Comparison of ENCODE assay signal across 1 cellular context in the genomic region with DNA sequence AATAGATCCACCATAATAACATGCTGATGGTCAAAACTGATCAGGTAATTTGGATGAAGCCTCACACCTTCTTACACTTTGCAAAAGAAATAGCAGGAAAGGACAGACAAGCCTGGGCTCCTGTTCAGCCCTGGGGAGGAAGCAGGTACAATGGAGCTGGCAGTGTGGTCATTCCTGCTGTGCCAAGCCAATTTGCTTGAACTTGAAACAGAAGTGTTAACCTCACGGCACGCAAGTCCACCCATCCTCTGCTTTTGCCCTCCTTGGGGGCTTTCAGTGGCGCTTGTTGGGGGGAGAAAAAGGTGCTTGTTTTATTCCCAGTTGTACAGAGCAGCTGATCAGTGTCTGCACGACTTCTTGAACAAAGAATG.
TF ChIP-seq lines count a peak whose summit lies in the region.

No MANE protein-coding gene starts in this region.

TF ChIP-seq in K562, 482 proteins besides CTCF, POLR2A, EP300 and RAD21 (continued from another document):
- no peak for TF ChIP-seq RUNX1 (IDR thresholded peaks at IDR 0.05; ENCODE audit: low read depth)
- TF ChIP-seq, protein P1, sequence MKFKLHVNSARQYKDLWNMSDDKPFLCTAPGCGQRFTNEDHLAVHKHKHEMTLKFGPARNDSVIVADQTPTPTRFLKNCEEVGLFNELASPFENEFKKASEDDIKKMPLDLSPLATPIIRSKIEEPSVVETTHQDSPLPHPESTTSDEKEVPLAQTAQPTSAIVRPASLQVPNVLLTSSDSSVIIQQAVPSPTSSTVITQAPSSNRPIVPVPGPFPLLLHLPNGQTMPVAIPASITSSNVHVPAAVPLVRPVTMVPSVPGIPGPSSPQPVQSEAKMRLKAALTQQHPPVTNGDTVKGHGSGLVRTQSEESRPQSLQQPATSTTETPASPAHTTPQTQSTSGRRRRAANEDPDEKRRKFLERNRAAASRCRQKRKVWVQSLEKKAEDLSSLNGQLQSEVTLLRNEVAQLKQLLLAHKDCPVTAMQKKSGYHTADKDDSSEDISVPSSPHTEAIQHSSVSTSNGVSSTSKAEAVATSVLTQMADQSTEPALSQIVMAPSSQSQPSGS (CRISPR knock-in tag; IDR thresholded peaks at IDR 0.05) = no peak
- no peak for TF ChIP-seq ZNF445 (CRISPR knock-in tag; IDR thresholded peaks at IDR 0.05; ENCODE audit: low read depth)
- no peak for TF ChIP-seq ARHGAP35 (IDR thresholded peaks at IDR 0.05; ENCODE audit: partially characterized antibody)
- TF ChIP-seq ZNF134 (CRISPR knock-in tag; conservative IDR thresholded peaks at IDR 0.05) = no peak
- TF ChIP-seq L3MBTL2 (IDR thresholded peaks at IDR 0.05) = no peak
- no peak for TF ChIP-seq PHF8 (IDR thresholded peaks at IDR 0.05; ENCODE audit: borderline replicate concordance, low read length)
- TF ChIP-seq, protein P2, sequence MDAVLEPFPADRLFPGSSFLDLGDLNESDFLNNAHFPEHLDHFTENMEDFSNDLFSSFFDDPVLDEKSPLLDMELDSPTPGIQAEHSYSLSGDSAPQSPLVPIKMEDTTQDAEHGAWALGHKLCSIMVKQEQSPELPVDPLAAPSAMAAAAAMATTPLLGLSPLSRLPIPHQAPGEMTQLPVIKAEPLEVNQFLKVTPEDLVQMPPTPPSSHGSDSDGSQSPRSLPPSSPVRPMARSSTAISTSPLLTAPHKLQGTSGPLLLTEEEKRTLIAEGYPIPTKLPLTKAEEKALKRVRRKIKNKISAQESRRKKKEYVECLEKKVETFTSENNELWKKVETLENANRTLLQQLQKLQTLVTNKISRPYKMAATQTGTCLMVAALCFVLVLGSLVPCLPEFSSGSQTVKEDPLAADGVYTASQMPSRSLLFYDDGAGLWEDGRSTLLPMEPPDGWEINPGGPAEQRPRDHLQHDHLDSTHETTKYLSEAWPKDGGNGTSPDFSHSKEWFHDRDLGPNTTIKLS (IDR thresholded peaks at IDR 0.05; ENCODE audit: borderline replicate concordance, low read depth) = no peak
- TF ChIP-seq SOX6 (IDR thresholded peaks at IDR 0.05) = no peak
- TF ChIP-seq, protein P3, sequence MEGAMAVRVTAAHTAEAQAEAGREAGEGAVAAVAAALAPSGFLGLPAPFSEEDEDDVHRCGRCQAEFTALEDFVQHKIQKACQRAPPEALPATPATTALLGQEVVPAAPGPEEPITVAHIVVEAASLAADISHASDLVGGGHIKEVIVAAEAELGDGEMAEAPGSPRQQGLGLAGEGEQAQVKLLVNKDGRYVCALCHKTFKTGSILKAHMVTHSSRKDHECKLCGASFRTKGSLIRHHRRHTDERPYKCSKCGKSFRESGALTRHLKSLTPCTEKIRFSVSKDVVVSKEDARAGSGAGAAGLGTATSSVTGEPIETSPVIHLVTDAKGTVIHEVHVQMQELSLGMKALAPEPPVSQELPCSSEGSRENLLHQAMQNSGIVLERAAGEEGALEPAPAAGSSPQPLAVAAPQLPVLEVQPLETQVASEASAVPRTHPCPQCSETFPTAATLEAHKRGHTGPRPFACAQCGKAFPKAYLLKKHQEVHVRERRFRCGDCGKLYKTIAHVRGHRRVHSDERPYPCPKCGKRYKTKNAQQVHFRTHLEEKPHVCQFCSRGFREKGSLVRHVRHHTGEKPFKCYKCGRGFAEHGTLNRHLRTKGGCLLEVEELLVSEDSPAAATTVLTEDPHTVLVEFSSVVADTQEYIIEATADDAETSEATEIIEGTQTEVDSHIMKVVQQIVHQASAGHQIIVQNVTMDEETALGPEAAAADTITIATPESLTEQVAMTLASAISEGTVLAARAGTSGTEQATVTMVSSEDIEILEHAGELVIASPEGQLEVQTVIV (CRISPR knock-in tag; IDR thresholded peaks at IDR 0.05; ENCODE audit: borderline replicate concordance) = no peak
- no peak for TF ChIP-seq NR4A1 (CRISPR knock-in tag; IDR thresholded peaks at IDR 0.05)
- TF ChIP-seq NR4A1 (tag; IDR thresholded peaks at IDR 0.05) = no peak
- TF ChIP-seq, protein P4, sequence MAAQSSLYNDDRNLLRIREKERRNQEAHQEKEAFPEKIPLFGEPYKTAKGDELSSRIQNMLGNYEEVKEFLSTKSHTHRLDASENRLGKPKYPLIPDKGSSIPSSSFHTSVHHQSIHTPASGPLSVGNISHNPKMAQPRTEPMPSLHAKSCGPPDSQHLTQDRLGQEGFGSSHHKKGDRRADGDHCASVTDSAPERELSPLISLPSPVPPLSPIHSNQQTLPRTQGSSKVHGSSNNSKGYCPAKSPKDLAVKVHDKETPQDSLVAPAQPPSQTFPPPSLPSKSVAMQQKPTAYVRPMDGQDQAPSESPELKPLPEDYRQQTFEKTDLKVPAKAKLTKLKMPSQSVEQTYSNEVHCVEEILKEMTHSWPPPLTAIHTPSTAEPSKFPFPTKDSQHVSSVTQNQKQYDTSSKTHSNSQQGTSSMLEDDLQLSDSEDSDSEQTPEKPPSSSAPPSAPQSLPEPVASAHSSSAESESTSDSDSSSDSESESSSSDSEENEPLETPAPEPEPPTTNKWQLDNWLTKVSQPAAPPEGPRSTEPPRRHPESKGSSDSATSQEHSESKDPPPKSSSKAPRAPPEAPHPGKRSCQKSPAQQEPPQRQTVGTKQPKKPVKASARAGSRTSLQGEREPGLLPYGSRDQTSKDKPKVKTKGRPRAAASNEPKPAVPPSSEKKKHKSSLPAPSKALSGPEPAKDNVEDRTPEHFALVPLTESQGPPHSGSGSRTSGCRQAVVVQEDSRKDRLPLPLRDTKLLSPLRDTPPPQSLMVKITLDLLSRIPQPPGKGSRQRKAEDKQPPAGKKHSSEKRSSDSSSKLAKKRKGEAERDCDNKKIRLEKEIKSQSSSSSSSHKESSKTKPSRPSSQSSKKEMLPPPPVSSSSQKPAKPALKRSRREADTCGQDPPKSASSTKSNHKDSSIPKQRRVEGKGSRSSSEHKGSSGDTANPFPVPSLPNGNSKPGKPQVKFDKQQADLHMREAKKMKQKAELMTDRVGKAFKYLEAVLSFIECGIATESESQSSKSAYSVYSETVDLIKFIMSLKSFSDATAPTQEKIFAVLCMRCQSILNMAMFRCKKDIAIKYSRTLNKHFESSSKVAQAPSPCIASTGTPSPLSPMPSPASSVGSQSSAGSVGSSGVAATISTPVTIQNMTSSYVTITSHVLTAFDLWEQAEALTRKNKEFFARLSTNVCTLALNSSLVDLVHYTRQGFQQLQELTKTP (IDR thresholded peaks at IDR 0.05; ENCODE audit: low read depth in 1 of 2, partially characterized antibody in 2 of 2) = no peak
- TF ChIP-seq NCOA2 (IDR thresholded peaks at IDR 0.05; ENCODE audit: partially characterized antibody in 2 of 2) = no peak
- TF ChIP-seq, protein P5, sequence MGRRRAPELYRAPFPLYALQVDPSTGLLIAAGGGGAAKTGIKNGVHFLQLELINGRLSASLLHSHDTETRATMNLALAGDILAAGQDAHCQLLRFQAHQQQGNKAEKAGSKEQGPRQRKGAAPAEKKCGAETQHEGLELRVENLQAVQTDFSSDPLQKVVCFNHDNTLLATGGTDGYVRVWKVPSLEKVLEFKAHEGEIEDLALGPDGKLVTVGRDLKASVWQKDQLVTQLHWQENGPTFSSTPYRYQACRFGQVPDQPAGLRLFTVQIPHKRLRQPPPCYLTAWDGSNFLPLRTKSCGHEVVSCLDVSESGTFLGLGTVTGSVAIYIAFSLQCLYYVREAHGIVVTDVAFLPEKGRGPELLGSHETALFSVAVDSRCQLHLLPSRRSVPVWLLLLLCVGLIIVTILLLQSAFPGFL (CRISPR knock-in tag; IDR thresholded peaks at IDR 0.05) = no peak
- TF ChIP-seq, protein P6, sequence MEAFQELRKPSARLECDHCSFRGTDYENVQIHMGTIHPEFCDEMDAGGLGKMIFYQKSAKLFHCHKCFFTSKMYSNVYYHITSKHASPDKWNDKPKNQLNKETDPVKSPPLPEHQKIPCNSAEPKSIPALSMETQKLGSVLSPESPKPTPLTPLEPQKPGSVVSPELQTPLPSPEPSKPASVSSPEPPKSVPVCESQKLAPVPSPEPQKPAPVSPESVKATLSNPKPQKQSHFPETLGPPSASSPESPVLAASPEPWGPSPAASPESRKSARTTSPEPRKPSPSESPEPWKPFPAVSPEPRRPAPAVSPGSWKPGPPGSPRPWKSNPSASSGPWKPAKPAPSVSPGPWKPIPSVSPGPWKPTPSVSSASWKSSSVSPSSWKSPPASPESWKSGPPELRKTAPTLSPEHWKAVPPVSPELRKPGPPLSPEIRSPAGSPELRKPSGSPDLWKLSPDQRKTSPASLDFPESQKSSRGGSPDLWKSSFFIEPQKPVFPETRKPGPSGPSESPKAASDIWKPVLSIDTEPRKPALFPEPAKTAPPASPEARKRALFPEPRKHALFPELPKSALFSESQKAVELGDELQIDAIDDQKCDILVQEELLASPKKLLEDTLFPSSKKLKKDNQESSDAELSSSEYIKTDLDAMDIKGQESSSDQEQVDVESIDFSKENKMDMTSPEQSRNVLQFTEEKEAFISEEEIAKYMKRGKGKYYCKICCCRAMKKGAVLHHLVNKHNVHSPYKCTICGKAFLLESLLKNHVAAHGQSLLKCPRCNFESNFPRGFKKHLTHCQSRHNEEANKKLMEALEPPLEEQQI (IDR thresholded peaks at IDR 0.05) = no peak
- TF ChIP-seq ARID1B (IDR thresholded peaks at IDR 0.05) = no peak
